9 cellular contexts compared by ENCODE assay signal in genomic region chr6:2081155-2082138, GRCh38.
DNase-seq lines count a peak whose midpoint lies in the region; ATAC-seq and TF ChIP-seq lines count a peak whose summit lies in the region.
"Had no signal": no experiment of that assay in that cellular context is flagged by ENCODE, and none has a peak within 500 bp of the region (broad histone marks: within the 10 kb centered on the region; RNA-seq: fewer than 3 reads in every experiment).

No MANE protein-coding gene starts in this region.

- no peak overlapping the region for H3K4me3 ChIP-seq in hepatocyte
- H3K4me3 ChIP-seq: heart left ventricle had no signal

- DNase-seq in globus pallidus (ENCODE audit: low spot score) (peak; percentile 35), T1000 (lab: John Stamatoyannopoulos, UW) (no peak), RKO (ENCODE audit: low spot score) (no peak), hepatocyte (ENCODE audit: low spot score) (no peak)
- DNase-seq: heart left ventricle, naive B cell had no signal

- no peaks in the 10 kb centered on the region for H4K20me1 ChIP-seq in hepatocyte (ENCODE audit: insufficient read depth, poor library complexity, severe bottlenecking)

- no peak overlapping the region for H3K4me2 ChIP-seq in hepatocyte

- no peak for TF ChIP-seq CTCF in hepatocyte (IDR thresholded peaks at IDR 0.05; ENCODE audit: poor library complexity)

- ATAC-seq in GM18870 (IDR thresholded peaks at IDR 0.05; ENCODE audit: unreplicated experiment), result peak; percentile 76
- peak; percentile 86 for ATAC-seq in GM21423 (IDR thresholded peaks at IDR 0.05; ENCODE audit: unreplicated experiment)
- ATAC-seq in HG03432 (IDR thresholded peaks at IDR 0.05; ENCODE audit: unreplicated experiment), result peak; percentile 87
- ATAC-seq: heart left ventricle had no signal

- peaks cover 3% of the 10 kb centered on the region for H3K9me3 ChIP-seq in hepatocyte (ENCODE audit: low read depth)

- no peaks in the 10 kb centered on the region for H3K4me1 ChIP-seq in hepatocyte (ENCODE audit: insufficient read depth)
- H3K4me1 ChIP-seq: heart left ventricle had no signal

- 90% methylated on average over 9 of the region's 9 CpGs for WGBS in hepatocyte (ENCODE audit: low lambda C conversion rate, missing lambda C conversion rate)

- H3K27ac ChIP-seq in hepatocyte, result no peak overlapping the region
- H3K27ac ChIP-seq: heart left ventricle had no signal

- H3K9me2 ChIP-seq in hepatocyte (replicated peaks; ENCODE audit: insufficient read depth), result no peaks in the 10 kb centered on the region

- no peaks in the 10 kb centered on the region for H3K27me3 ChIP-seq in hepatocyte
- H3K27me3 ChIP-seq: heart left ventricle had no signal

- H3K36me3 ChIP-seq in hepatocyte (replicated peaks; ENCODE audit: insufficient read depth, low read depth), result no peaks in the 10 kb centered on the region
- H3K36me3 ChIP-seq: heart left ventricle had no signal

- H2AFZ ChIP-seq in hepatocyte, result no peak overlapping the region

- H3K79me2 ChIP-seq in hepatocyte, result no peaks in the 10 kb centered on the region
